Comparison of ENCODE assay signal across 9 cellular contexts in the genomic region with DNA sequence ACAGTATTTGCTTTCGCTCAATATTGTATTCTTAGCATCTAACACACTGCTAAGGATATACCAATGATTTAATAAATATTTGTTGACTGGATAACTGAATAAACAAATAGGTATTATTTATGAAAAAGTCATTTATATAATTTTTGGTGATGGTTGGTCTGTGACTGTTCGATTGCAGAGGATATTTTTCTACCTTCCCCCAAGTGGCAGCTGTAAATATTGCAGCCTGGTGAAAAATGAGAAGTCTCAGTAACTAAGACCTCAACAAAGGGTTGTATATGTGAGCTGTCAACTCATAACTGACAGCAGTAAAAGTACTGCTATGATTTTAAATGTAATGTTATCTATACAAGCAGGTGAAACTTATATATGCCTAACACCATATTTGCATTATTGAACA. TPM values are rescaled to one million over a fixed set of nuclear protein-coding genes. Genes with fewer than 3 reads are reported as not detected.
DNase-seq lines count a peak whose midpoint lies in the region; ATAC-seq and TF ChIP-seq lines count a peak whose summit lies in the region.
"Had no signal": no experiment of that assay in that cellular context is flagged by ENCODE, and none has a peak within 500 bp of the region (broad histone marks: within the 10 kb centered on the region; RNA-seq: fewer than 3 reads in every experiment).

No MANE protein-coding gene starts in this region.

- WGBS in H9 (ENCODE audit: extremely low coverage, insufficient read length, low lambda C conversion rate): no CpG with 5 or more reads among the region's 2 CpGs
- WGBS in SK-N-SH (ENCODE audit: low lambda C conversion rate): 37% methylated on average over 2 of the region's 2 CpGs

- H4K91ac ChIP-seq in H9 (ENCODE audit: insufficient read length, low read depth, low read length): no peak overlapping the region

- POLR2A ChIA-PET in SK-N-SH (lab: Yijun Ruan, JAX): no interaction called here

- H3K27me3 ChIP-seq in H9 (ENCODE audit: insufficient read depth, low read length): no peaks in the 10 kb centered on the region
- no peaks in the 10 kb centered on the region for H3K27me3 ChIP-seq in SK-N-SH (ENCODE audit: insufficient read depth)

- H3K9ac ChIP-seq in H9 (ENCODE audit: extremely low read depth, insufficient read length, low read length) (no peak overlapping the region), SK-N-SH (no peak overlapping the region)

- H3K18ac ChIP-seq in H9 (ENCODE audit: insufficient read length, low read depth, low read length): no peak overlapping the region

- TF ChIP-seq CTCF in H9 (conservative IDR thresholded peaks at IDR 0.05): peak; percentile 70
- TF ChIP-seq CTCF in SK-N-SH (IDR thresholded peaks at IDR 0.05): peak; percentile 64
- no peak for TF ChIP-seq CTCF in natural killer cell (IDR thresholded peaks at IDR 0.05)

- H3K27me3 Mint-ChIP-seq in H9 (ENCODE audit: low read depth) (no peaks in the 10 kb centered on the region), natural killer cell (ENCODE audit: low read depth in 2 of 2) (no peaks in the 10 kb centered on the region)
- no peaks in the 10 kb centered on the region for H3K27me3 Mint-ChIP-seq in activated naive CD4-positive, alpha-beta T cell treated with anti-CD3 and anti-CD28 coated beads, Interleukin-2, amount 10 ng/mL, durations not matched to agents 7 days and 5 days

- TF ChIP-seq RAD21 in SK-N-SH (IDR thresholded peaks at IDR 0.05; ENCODE audit: low read length): peak; percentile 23; the same call in 1 of the 2 replicates

- no peak overlapping the region for H3T11ph ChIP-seq in H9 (ENCODE audit: low read length)

- H2BK120ac ChIP-seq in H9 (ENCODE audit: low read depth, low read length, poor library complexity, severe bottlenecking): no peak overlapping the region

- H3K79me2 ChIP-seq in H9 (ENCODE audit: insufficient read depth, low read length) (no peaks in the 10 kb centered on the region), SK-N-SH (ENCODE audit: insufficient read depth) (no peaks in the 10 kb centered on the region)

- no peak overlapping the region for H2BK20ac ChIP-seq in H9 (ENCODE audit: low read depth, low read length, poor library complexity, severe bottlenecking)

- H3K23ac ChIP-seq in H9 (ENCODE audit: insufficient read length, low read depth, low read length): no peak overlapping the region

- H3K36me3 Mint-ChIP-seq in H9 (ENCODE audit: insufficient read depth in 1 of 3, low read depth in 3 of 3) (no peaks in the 10 kb centered on the region), natural killer cell (no peaks in the 10 kb centered on the region)
- H3K36me3 Mint-ChIP-seq in activated naive CD4-positive, alpha-beta T cell treated with anti-CD3 and anti-CD28 coated beads, Interleukin-2, amount 10 ng/mL, durations not matched to agents 7 days and 5 days: no peaks in the 10 kb centered on the region

- H3K4me2 ChIP-seq in H9 (ENCODE audit: insufficient read depth, insufficient read length, low read length): no peak overlapping the region
- H3K4me2 ChIP-seq in SK-N-SH: no peak overlapping the region

- H3K23me2 ChIP-seq in H9 (ENCODE audit: insufficient read length, low read depth, low read length, poor library complexity, severe bottlenecking): no peaks in the 10 kb centered on the region

- DNase-seq in EH (ENCODE audit: low read depth) (peak; percentile 0), H9 (no peak), SK-N-SH (peak; percentile 21), kidney glomerular epithelial cell (lab: John Stamatoyannopoulos, UW) (peak; percentile 6), natural killer cell (no peak)
- no peak for DNase-seq in activated naive CD4-positive, alpha-beta T cell treated with anti-CD3 and anti-CD28 coated beads, Interleukin-2, amount 10 ng/mL, durations not matched to agents 7 days and 5 days

- H3K4me1 Mint-ChIP-seq in H9: peaks cover 3 to 7% of the 10 kb centered on the region in 2 experiments; a peak in 3 of 4 replicates
- H3K4me1 Mint-ChIP-seq in activated naive CD4-positive, alpha-beta T cell treated with anti-CD3 and anti-CD28 coated beads, Interleukin-2, amount 10 ng/mL, durations not matched to agents 7 days and 5 days: no peaks in the 10 kb centered on the region
- no peaks in the 10 kb centered on the region for H3K4me1 Mint-ChIP-seq in natural killer cell

- no peak overlapping the region for H3K4me3 ChIP-seq in SK-N-SH (ENCODE audit: low read depth in 2 of 2, low read length in 1 of 2)

- no peaks in the 10 kb centered on the region for H3K79me1 ChIP-seq in H9 (ENCODE audit: insufficient read depth, low read depth, low read length, poor library complexity, severe bottlenecking)

- no peak overlapping the region for H2AK5ac ChIP-seq in H9 (ENCODE audit: insufficient read length, low read length)

- ATAC-seq in GM21737 (IDR thresholded peaks at IDR 0.05; ENCODE audit: unreplicated experiment) (no peak), natural killer cell (no peak), GM19455 (IDR thresholded peaks at IDR 0.05; ENCODE audit: unreplicated experiment) (no peak)

- H3K27ac ChIP-seq in H9 (ENCODE audit: insufficient read length, low read depth, low read length): no peak overlapping the region
- no peak overlapping the region for H3K27ac ChIP-seq in SK-N-SH (ENCODE audit: low read depth in 2 of 2, low read length in 1 of 2)

- CTCF ChIA-PET in SK-N-SH (lab: Yijun Ruan, JAX): interaction anchor here (1.0 to 3.0 kb wide), 5 partner anchors 9 to 23 kb away, joined by 3 to 25 read pairs (median 4); no protein-coding TSS in a partner anchor
- CTCF ChIA-PET in activated naive CD4-positive, alpha-beta T cell treated with anti-CD3 and anti-CD28 coated beads, Interleukin-2, amount 10 ng/mL, durations not matched to agents 7 days and 5 days (lab: Charles Lee): no interaction called here

- H3K4me3 Mint-ChIP-seq in H9: no peak overlapping the region
- no peak overlapping the region for H3K4me3 Mint-ChIP-seq in activated naive CD4-positive, alpha-beta T cell treated with anti-CD3 and anti-CD28 coated beads, Interleukin-2, amount 10 ng/mL, durations not matched to agents 7 days and 5 days
- H3K4me3 Mint-ChIP-seq in natural killer cell: no peak overlapping the region

- H3K4me1 ChIP-seq in H9 (ENCODE audit: insufficient read depth, low read length) (no peaks in the 10 kb centered on the region), SK-N-SH (ENCODE audit: control insufficient read depth in 1 of 2, insufficient read depth in 2 of 2, low read depth in 1 of 2, low read length in 1 of 2) (no peaks in the 10 kb centered on the region)

- no peak overlapping the region for H2BK15ac ChIP-seq in H9 (ENCODE audit: low read depth, low read length)

- no peak overlapping the region for H3K56ac ChIP-seq in H9 (ENCODE audit: insufficient read length, low read depth, low read length)

- H4K20me1 ChIP-seq in H9 (ENCODE audit: control insufficient read depth, insufficient read depth, insufficient read length): no peaks in the 10 kb centered on the region
- no peaks in the 10 kb centered on the region for H4K20me1 ChIP-seq in SK-N-SH (ENCODE audit: insufficient read depth)

- no peak for TF ChIP-seq EP300 in SK-N-SH (IDR thresholded peaks at IDR 0.05; ENCODE audit: borderline replicate concordance in 1 of 2, low read depth in 1 of 2, low read length in 1 of 2)

- H4K5ac ChIP-seq in H9 (ENCODE audit: insufficient read length, low read depth, low read length): no peak overlapping the region

- H2BK12ac ChIP-seq in H9 (ENCODE audit: insufficient read length, low read depth, low read length): no peak overlapping the region

- no peaks in the 10 kb centered on the region for H3K36me3 ChIP-seq in SK-N-SH (replicated peaks in 1 of 2; ENCODE audit: control insufficient read depth in 1 of 2, insufficient read depth in 2 of 2, low read length in 1 of 2)

- no peak overlapping the region for H2BK5ac ChIP-seq in H9 (ENCODE audit: insufficient read length, low read length)

- no peaks in the 10 kb centered on the region for H3K9me3 ChIP-seq in H9 (ENCODE audit: control insufficient read depth, low read depth, low read length)
- H3K9me3 ChIP-seq in SK-N-SH: no peaks in the 10 kb centered on the region

- intact Hi-C loops in natural killer cell (cut with micrococcal nuclease): no loop called here

- no peak overlapping the region for H4K8ac ChIP-seq in H9 (replicated peaks; ENCODE audit: insufficient read length, low read depth, low read length)

- no peak overlapping the region for H3K14ac ChIP-seq in H9 (ENCODE audit: insufficient read depth, low read length)

- H3K27ac Mint-ChIP-seq in H9 (no peak overlapping the region), natural killer cell (no peak overlapping the region)
- H3K27ac Mint-ChIP-seq in activated naive CD4-positive, alpha-beta T cell treated with anti-CD3 and anti-CD28 coated beads, Interleukin-2, amount 10 ng/mL, durations not matched to agents 7 days and 5 days: no peak overlapping the region

- H2AFZ ChIP-seq in H9 (ENCODE audit: low read length): no peak overlapping the region
- no peak overlapping the region for H2AFZ ChIP-seq in SK-N-SH (ENCODE audit: low read depth)

- no peak overlapping the region for H3K4ac ChIP-seq in H9 (ENCODE audit: low read depth, low read length)

- H3K9me3 Mint-ChIP-seq in H9: no peaks in the 10 kb centered on the region
- no peaks in the 10 kb centered on the region for H3K9me3 Mint-ChIP-seq in activated naive CD4-positive, alpha-beta T cell treated with anti-CD3 and anti-CD28 coated beads, Interleukin-2, amount 10 ng/mL, durations not matched to agents 7 days and 5 days
- H3K9me3 Mint-ChIP-seq in natural killer cell: no peaks in the 10 kb centered on the region

- no peaks in the 10 kb centered on the region for H3K9me2 ChIP-seq in SK-N-SH

- no peaks in the 10 kb centered on the region for H3F3A ChIP-seq in SK-N-SH (replicated peaks; ENCODE audit: insufficient read depth)

TF ChIP-seq in SK-N-SH, 30 proteins besides CTCF, POLR2A, EP300 and RAD21:
- TF ChIP-seq, protein P1, sequence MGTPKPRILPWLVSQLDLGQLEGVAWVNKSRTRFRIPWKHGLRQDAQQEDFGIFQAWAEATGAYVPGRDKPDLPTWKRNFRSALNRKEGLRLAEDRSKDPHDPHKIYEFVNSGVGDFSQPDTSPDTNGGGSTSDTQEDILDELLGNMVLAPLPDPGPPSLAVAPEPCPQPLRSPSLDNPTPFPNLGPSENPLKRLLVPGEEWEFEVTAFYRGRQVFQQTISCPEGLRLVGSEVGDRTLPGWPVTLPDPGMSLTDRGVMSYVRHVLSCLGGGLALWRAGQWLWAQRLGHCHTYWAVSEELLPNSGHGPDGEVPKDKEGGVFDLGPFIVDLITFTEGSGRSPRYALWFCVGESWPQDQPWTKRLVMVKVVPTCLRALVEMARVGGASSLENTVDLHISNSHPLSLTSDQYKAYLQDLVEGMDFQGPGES (IDR thresholded peaks at IDR 0.05; ENCODE audit: low read depth, low read length): no peak
- TF ChIP-seq SMC3 (IDR thresholded peaks at IDR 0.05; ENCODE audit: low read depth, low read length): 0 out of 2 replicates have a peak, but pooled peaks have one; percentile 5

RNA-seq across cellular contexts. Expression of gene HTR2C, which starts 36.0 kb away (rescaled TPM):
- 1.3 and 1.5 TPM in 2 replicates for total RNA-seq in H9 (2021)
- 0.02 and 0.05 TPM in 2 replicates for polyA plus RNA-seq in SK-N-SH (2012; rRNA removed)
- polyA plus RNA-seq in SK-N-SH (2012; cell fraction: cytosol; rRNA removed): under 0.01 and 0.03 TPM in 2 replicates
- polyA plus RNA-seq in SK-N-SH (2012; cell fraction: nucleus; rRNA removed): 0.05 and 0.08 TPM in 2 replicates
- total RNA-seq in natural killer cell: not detected
- total RNA-seq: T-helper 1 cell treated with Interleukin-12 subunit alpha and Interleukin-12 subunit beta and Interleukin-4 antibody, amounts not matched to agents 30 ng/mL and 1 ng/mL, for 36 hours had no signal

Comparison
In these comparisons a context has a peak if more than half of its experiments do, and no peak if none do; other contexts are left out.
1. DNase-seq: peak in EH (single experiment), SK-N-SH (single experiment) and kidney glomerular epithelial cell (single experiment); none in H9 (single experiment), activated naive CD4-positive, alpha-beta T cell treated with anti-CD3 and anti-CD28 coated beads, Interleukin-2, amount 10 ng/mL, durations not matched to agents 7 days and 5 days (single experiment) and natural killer cell (single experiment).